In the genomic region with DNA sequence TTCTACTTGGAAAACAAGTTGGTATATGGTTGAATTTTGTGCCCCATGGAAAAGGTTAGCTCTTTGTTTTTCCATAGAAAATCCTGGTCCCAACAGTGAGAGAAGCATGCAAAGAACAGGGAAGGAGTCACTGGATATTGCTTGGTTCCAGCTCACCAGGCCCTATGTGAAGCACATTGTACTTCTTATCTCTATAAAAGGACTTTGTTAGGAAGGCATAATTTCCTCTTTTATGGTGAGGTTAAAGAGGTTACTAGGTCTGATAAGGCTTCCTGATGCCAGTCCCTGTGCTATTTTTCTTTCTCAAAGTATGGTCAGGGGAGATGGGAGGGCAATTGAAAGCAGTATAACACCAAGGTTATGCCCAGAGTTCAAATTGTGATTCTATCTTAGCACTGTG, we compare ENCODE assay signal across 27 cellular contexts.
"Had no signal": no experiment of that assay in that cellular context is flagged by ENCODE, and none has a peak within 500 bp of the region (broad histone marks: within the 10 kb centered on the region; RNA-seq: fewer than 3 reads in every experiment).

No MANE protein-coding gene starts in this region.

- H3K27me3 ChIP-seq: ascending aorta, SJSA1 had no signal

- H3K4me3 ChIP-seq: ascending aorta, SJSA1 had no signal

- DNase-seq: activated B cell treated with CpG ODN at 0.5 μM for 24 hours; activated CD4-positive, alpha-beta T cell treated with anti-CD3 and anti-CD28 coated beads for 1 hour; activated CD4-positive, alpha-beta T cell treated with anti-CD3 and anti-CD28 coated beads, Interleukin-2, amount 10 ng/mL, durations not matched to agents 24 days and 14 days; activated CD4-positive, alpha-beta T cell treated with anti-CD3 and anti-CD28 coated beads, Interleukin-2, amount 50 U/mL, for 48 hours; activated CD8-positive, alpha-beta memory T cell treated with anti-CD3 and anti-CD28 coated beads, Interleukin-2, amount 10 ng/mL, durations not matched to agents 7 days and 5 days; activated effector memory CD4-positive, alpha-beta T cell treated with anti-CD3 and anti-CD28 coated beads, Interleukin-2, amount 50 U/mL, for 16 hours; activated naive CD4-positive, alpha-beta T cell treated with Interleukin-2 at 50 U/mL for 16 hours; activated naive CD8-positive, alpha-beta T cell treated with anti-CD3 and anti-CD28 coated beads, Interleukin-2, amount 50 U/mL, for 24 hours; activated T-cell treated with anti-CD3 and anti-CD28 coated beads, Interleukin-2, amount 50 U/mL, for 24 hours; amniotic stem cell; MM.1S; NCI-H1092 treated with DMSO at 0.1 percent for 48 hours; NCI-H1417 treated with DMSO at 0.1 percent for 48 hours; NCI-H187; NCI-H2081; NCI-H510A treated with DMSO at 0.1 percent for 48 hours; PC-3; SHP77; T-helper 17 cell; T-helper 9 cell had no signal

- H3K27ac Mint-ChIP-seq: activated B cell treated with CpG ODN at 0.5 μM for 24 hours; activated CD4-positive, alpha-beta T cell treated with anti-CD3 and anti-CD28 coated beads, Interleukin-2, amount 10 ng/mL, durations not matched to agents 24 days and 14 days; activated CD8-positive, alpha-beta memory T cell treated with anti-CD3 and anti-CD28 coated beads, Interleukin-2, amount 10 ng/mL, durations not matched to agents 7 days and 5 days; activated naive CD4-positive, alpha-beta T cell treated with anti-CD3 and anti-CD28 coated beads, Interleukin-2, amount 50 U/mL, for 72 hours; activated naive CD8-positive, alpha-beta T cell treated with anti-CD3 and anti-CD28 coated beads, Interleukin-2, amount 50 U/mL, for 24 hours; activated T-cell treated with anti-CD3 and anti-CD28 coated beads, Interleukin-2, amount 50 U/mL, for 24 hours; brain; T-helper 17 cell had no signal

- H3K27me3 Mint-ChIP-seq: activated B cell treated with CpG ODN at 0.5 μM for 24 hours; activated CD4-positive, alpha-beta T cell treated with anti-CD3 and anti-CD28 coated beads, Interleukin-2, amount 10 ng/mL, durations not matched to agents 24 days and 14 days; activated CD8-positive, alpha-beta memory T cell treated with anti-CD3 and anti-CD28 coated beads, Interleukin-2, amount 10 ng/mL, durations not matched to agents 7 days and 5 days; activated naive CD8-positive, alpha-beta T cell treated with anti-CD3 and anti-CD28 coated beads, Interleukin-2, amount 50 U/mL, for 24 hours; activated T-cell treated with anti-CD3 and anti-CD28 coated beads, Interleukin-2, amount 50 U/mL, for 24 hours; brain; central memory CD8-positive, alpha-beta T cell; T-helper 17 cell had no signal

- H3K9me3 ChIP-seq: ascending aorta, SJSA1 had no signal

- ATAC-seq: activated CD8-positive, alpha-beta memory T cell treated with anti-CD3 and anti-CD28 coated beads, Interleukin-2, amount 10 ng/mL, durations not matched to agents 7 days and 5 days; activated naive CD4-positive, alpha-beta T cell treated with anti-CD3 and anti-CD28 coated beads, Interleukin-2, amount 50 U/mL, for 72 hours; activated naive CD8-positive, alpha-beta T cell treated with anti-CD3 and anti-CD28 coated beads, Interleukin-2, amount 50 U/mL, for 24 hours; PC-3; SK-N-SH treated with all-trans-retinoic acid at 6 μM for 48 hours; T-helper 17 cell had no signal

- H3K4me3 Mint-ChIP-seq: activated B cell treated with CpG ODN at 0.5 μM for 24 hours; activated CD4-positive, alpha-beta T cell treated with anti-CD3 and anti-CD28 coated beads, Interleukin-2, amount 10 ng/mL, durations not matched to agents 24 days and 14 days; activated CD8-positive, alpha-beta memory T cell treated with anti-CD3 and anti-CD28 coated beads, Interleukin-2, amount 10 ng/mL, durations not matched to agents 7 days and 5 days; activated naive CD8-positive, alpha-beta T cell treated with anti-CD3 and anti-CD28 coated beads, Interleukin-2, amount 50 U/mL, for 24 hours; activated T-cell treated with anti-CD3 and anti-CD28 coated beads, Interleukin-2, amount 50 U/mL, for 24 hours; brain; central memory CD8-positive, alpha-beta T cell; T-helper 17 cell had no signal

- H3K36me3 ChIP-seq: ascending aorta, SJSA1 had no signal

- H3K36me3 Mint-ChIP-seq: activated CD8-positive, alpha-beta memory T cell treated with anti-CD3 and anti-CD28 coated beads, Interleukin-2, amount 10 ng/mL, durations not matched to agents 7 days and 5 days; activated naive CD4-positive, alpha-beta T cell treated with anti-CD3 and anti-CD28 coated beads, Interleukin-2, amount 50 U/mL, for 72 hours; brain had no signal

- H3K27ac ChIP-seq: ascending aorta, KMS-11, SJSA1 had no signal

- H3K4me2 ChIP-seq: KMS-11 had no signal

- H3K9ac ChIP-seq: KMS-11 had no signal

- H3K9me3 Mint-ChIP-seq: activated CD4-positive, alpha-beta T cell treated with anti-CD3 and anti-CD28 coated beads, Interleukin-2, amount 10 ng/mL, durations not matched to agents 24 days and 14 days; activated naive CD8-positive, alpha-beta T cell treated with anti-CD3 and anti-CD28 coated beads, Interleukin-2, amount 50 U/mL, for 24 hours; activated T-cell treated with anti-CD3 and anti-CD28 coated beads, Interleukin-2, amount 50 U/mL, for 24 hours; central memory CD8-positive, alpha-beta T cell had no signal

- H3K4me1 ChIP-seq: ascending aorta, SJSA1 had no signal

- H3K4me1 Mint-ChIP-seq: activated B cell treated with CpG ODN at 0.5 μM for 24 hours; activated CD4-positive, alpha-beta T cell treated with anti-CD3 and anti-CD28 coated beads, Interleukin-2, amount 10 ng/mL, durations not matched to agents 24 days and 14 days; activated CD8-positive, alpha-beta memory T cell treated with anti-CD3 and anti-CD28 coated beads, Interleukin-2, amount 10 ng/mL, durations not matched to agents 7 days and 5 days; activated naive CD8-positive, alpha-beta T cell treated with anti-CD3 and anti-CD28 coated beads, Interleukin-2, amount 50 U/mL, for 24 hours; brain; central memory CD8-positive, alpha-beta T cell; T-helper 17 cell had no signal
